Comparison of ENCODE assay signal across 1 cellular context in the genomic region with DNA sequence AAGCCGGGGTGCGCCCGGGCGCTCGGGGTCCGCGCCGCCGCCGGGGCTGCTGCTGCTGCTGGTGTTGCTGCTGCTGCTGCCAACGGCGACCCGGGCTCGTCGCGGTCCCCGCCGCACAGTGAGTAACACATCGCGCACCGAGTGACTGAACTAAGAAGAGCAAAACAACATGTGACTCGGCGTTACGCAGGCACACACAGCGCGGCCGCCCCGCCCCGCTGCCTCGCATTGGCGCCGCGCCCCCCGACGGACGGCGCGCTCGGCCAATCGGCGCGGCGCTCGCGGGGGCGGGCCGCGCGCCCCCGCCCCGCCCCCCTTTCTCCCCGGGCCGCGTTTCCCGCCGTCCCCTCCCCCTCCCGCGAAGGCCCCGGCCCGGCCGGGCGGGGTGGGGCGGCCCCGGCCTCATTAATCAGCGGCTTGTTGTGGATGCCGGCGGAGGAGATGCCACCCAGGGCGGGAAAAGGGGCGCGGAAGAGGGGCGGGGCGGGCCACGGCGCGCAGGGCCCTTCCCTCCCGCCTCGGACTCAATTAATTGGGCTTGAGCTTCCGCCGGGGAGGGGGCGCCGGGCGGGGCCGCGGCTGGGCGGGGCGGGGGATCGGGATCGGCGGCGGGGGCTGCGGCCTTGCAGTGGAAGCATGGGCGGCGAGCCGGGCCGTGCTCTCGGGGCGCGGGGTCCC.
A peak's percentile ranks its signal among the peaks of the same experiment; 100 is the strongest.
TF ChIP-seq lines count a peak whose summit lies in the region.

A gene with protein sequence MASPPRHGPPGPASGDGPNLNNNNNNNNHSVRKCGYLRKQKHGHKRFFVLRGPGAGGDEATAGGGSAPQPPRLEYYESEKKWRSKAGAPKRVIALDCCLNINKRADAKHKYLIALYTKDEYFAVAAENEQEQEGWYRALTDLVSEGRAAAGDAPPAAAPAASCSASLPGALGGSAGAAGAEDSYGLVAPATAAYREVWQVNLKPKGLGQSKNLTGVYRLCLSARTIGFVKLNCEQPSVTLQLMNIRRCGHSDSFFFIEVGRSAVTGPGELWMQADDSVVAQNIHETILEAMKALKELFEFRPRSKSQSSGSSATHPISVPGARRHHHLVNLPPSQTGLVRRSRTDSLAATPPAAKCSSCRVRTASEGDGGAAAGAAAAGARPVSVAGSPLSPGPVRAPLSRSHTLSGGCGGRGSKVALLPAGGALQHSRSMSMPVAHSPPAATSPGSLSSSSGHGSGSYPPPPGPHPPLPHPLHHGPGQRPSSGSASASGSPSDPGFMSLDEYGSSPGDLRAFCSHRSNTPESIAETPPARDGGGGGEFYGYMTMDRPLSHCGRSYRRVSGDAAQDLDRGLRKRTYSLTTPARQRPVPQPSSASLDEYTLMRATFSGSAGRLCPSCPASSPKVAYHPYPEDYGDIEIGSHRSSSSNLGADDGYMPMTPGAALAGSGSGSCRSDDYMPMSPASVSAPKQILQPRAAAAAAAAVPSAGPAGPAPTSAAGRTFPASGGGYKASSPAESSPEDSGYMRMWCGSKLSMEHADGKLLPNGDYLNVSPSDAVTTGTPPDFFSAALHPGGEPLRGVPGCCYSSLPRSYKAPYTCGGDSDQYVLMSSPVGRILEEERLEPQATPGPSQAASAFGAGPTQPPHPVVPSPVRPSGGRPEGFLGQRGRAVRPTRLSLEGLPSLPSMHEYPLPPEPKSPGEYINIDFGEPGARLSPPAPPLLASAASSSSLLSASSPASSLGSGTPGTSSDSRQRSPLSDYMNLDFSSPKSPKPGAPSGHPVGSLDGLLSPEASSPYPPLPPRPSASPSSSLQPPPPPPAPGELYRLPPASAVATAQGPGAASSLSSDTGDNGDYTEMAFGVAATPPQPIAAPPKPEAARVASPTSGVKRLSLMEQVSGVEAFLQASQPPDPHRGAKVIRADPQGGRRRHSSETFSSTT (N-terminal part only) (minus strand): TSS at position 127 of the 678 bp plus-strand sequence. CDS start 530 bp downstream, outside the sequence.

TF ChIP-seq in K562, 482 proteins besides CTCF, POLR2A, EP300 and RAD21 (continued from another document and continues in another):
- peak in 1 of 3 experiments; percentile 47 for TF ChIP-seq YY1 (IDR thresholded peaks at IDR 0.05; ENCODE audit: borderline replicate concordance in 1 of 3, control insufficient read depth in 1 of 3, extremely low read depth in 1 of 3, insufficient read depth in 3 of 3, insufficient read length in 1 of 3, insufficient replicate concordance in 2 of 3, low read depth in 1 of 3, low read length in 2 of 3)
- TF ChIP-seq, protein P1, sequence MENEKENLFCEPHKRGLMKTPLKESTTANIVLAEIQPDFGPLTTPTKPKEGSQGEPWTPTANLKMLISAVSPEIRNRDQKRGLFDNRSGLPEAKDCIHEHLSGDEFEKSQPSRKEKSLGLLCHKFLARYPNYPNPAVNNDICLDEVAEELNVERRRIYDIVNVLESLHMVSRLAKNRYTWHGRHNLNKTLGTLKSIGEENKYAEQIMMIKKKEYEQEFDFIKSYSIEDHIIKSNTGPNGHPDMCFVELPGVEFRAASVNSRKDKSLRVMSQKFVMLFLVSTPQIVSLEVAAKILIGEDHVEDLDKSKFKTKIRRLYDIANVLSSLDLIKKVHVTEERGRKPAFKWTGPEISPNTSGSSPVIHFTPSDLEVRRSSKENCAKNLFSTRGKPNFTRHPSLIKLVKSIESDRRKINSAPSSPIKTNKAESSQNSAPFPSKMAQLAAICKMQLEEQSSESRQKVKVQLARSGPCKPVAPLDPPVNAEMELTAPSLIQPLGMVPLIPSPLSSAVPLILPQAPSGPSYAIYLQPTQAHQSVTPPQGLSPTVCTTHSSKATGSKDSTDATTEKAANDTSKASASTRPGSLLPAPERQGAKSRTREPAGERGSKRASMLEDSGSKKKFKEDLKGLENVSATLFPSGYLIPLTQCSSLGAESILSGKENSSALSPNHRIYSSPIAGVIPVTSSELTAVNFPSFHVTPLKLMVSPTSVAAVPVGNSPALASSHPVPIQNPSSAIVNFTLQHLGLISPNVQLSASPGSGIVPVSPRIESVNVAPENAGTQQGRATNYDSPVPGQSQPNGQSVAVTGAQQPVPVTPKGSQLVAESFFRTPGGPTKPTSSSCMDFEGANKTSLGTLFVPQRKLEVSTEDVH (IDR thresholded peaks at IDR 0.05; ENCODE audit: low read depth, partially characterized antibody): peak; percentile 77
- TF ChIP-seq KAT8 (IDR thresholded peaks at IDR 0.05; ENCODE audit: low read depth): no peak
- TF ChIP-seq RCOR1 (IDR thresholded peaks at IDR 0.05; ENCODE audit: borderline replicate concordance in 1 of 2, low read depth in 2 of 2, low read length in 2 of 2): 0 out of 4 replicates have a peak, but pooled peaks of 1 of the 2 experiments have one; percentile 3
- peak; percentile 85 for TF ChIP-seq L3MBTL2 (IDR thresholded peaks at IDR 0.05)
- no peak for TF ChIP-seq NR1H2 (CRISPR knock-in tag; IDR thresholded peaks at IDR 0.05)
- no peak for TF ChIP-seq ZBED1 (IDR thresholded peaks at IDR 0.05)
- TF ChIP-seq, protein P2, sequence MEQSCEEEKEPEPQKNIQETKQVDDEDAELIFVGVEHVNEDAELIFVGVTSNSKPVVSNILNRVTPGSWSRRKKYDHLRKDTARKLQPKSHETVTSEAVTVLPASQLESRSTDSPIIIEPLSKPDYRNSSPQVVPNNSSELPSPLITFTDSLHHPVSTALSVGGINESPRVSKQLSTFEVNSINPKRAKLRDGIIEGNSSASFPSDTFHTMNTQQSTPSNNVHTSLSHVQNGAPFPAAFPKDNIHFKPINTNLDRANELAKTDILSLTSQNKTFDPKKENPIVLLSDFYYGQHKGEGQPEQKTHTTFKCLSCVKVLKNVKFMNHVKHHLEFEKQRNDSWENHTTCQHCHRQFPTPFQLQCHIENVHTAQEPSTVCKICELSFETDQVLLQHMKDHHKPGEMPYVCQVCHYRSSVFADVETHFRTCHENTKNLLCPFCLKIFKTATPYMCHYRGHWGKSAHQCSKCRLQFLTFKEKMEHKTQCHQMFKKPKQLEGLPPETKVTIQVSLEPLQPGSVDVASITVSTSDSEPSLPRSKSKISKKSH (CRISPR knock-in tag; IDR thresholded peaks at IDR 0.05): no peak
- TF ChIP-seq ZFX (CRISPR knock-in tag; IDR thresholded peaks at IDR 0.05): no peak
- no peak for TF ChIP-seq EP400 (IDR thresholded peaks at IDR 0.05)
- TF ChIP-seq C11orf30 (IDR thresholded peaks at IDR 0.05; ENCODE audit: low read depth): no peak
- TF ChIP-seq TBP (optimal IDR thresholded peaks at IDR 0.05; ENCODE audit: low read depth, low read length): peak; percentile 87
- TF ChIP-seq, protein P3, sequence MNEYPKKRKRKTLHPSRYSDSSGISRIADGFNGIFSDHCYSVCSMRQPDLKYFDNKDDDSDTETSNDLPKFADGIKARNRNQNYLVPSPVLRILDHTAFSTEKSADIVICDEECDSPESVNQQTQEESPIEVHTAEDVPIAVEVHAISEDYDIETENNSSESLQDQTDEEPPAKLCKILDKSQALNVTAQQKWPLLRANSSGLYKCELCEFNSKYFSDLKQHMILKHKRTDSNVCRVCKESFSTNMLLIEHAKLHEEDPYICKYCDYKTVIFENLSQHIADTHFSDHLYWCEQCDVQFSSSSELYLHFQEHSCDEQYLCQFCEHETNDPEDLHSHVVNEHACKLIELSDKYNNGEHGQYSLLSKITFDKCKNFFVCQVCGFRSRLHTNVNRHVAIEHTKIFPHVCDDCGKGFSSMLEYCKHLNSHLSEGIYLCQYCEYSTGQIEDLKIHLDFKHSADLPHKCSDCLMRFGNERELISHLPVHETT (CRISPR knock-in tag; conservative IDR thresholded peaks at IDR 0.05 in 1 of 2, IDR thresholded peaks at IDR 0.05 in 1 of 2): peak in 1 of 2 experiments; percentile 94; a peak in 2 of 4 replicates
- TF ChIP-seq CCNT2 (IDR thresholded peaks at IDR 0.05; ENCODE audit: borderline replicate concordance, extremely low read depth, insufficient read length, low read depth, low read length): peak; percentile 71
- TF ChIP-seq CREB1 (IDR thresholded peaks at IDR 0.05): peak; percentile 78
- TF ChIP-seq CREB1 (CRISPR knock-in tag; IDR thresholded peaks at IDR 0.05): peak; percentile 70
- peak; percentile 72 for TF ChIP-seq RBFOX2 (IDR thresholded peaks at IDR 0.05; ENCODE audit: low read depth, low read length)
- no peak for TF ChIP-seq ASH1L (IDR thresholded peaks at IDR 0.05; ENCODE audit: borderline replicate concordance, low read depth, partially characterized antibody)
- TF ChIP-seq, protein P4, sequence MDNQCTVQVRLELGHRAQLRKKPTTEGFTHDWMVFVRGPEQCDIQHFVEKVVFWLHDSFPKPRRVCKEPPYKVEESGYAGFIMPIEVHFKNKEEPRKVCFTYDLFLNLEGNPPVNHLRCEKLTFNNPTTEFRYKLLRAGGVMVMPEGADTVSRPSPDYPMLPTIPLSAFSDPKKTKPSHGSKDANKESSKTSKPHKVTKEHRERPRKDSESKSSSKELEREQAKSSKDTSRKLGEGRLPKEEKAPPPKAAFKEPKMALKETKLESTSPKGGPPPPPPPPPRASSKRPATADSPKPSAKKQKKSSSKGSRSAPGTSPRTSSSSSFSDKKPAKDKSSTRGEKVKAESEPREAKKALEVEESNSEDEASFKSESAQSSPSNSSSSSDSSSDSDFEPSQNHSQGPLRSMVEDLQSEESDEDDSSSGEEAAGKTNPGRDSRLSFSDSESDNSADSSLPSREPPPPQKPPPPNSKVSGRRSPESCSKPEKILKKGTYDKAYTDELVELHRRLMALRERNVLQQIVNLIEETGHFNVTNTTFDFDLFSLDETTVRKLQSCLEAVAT (IDR thresholded peaks at IDR 0.05): no peak
- no peak for TF ChIP-seq ZNF778 (CRISPR knock-in tag; IDR thresholded peaks at IDR 0.05)
- no peak for TF ChIP-seq SPI1 (IDR thresholded peaks at IDR 0.05; ENCODE audit: borderline replicate concordance, low read depth, low read length)
- TF ChIP-seq KLF16 (IDR thresholded peaks at IDR 0.05): no peak
- TF ChIP-seq XRCC3 (IDR thresholded peaks at IDR 0.05): no peak
- TF ChIP-seq, protein P5, sequence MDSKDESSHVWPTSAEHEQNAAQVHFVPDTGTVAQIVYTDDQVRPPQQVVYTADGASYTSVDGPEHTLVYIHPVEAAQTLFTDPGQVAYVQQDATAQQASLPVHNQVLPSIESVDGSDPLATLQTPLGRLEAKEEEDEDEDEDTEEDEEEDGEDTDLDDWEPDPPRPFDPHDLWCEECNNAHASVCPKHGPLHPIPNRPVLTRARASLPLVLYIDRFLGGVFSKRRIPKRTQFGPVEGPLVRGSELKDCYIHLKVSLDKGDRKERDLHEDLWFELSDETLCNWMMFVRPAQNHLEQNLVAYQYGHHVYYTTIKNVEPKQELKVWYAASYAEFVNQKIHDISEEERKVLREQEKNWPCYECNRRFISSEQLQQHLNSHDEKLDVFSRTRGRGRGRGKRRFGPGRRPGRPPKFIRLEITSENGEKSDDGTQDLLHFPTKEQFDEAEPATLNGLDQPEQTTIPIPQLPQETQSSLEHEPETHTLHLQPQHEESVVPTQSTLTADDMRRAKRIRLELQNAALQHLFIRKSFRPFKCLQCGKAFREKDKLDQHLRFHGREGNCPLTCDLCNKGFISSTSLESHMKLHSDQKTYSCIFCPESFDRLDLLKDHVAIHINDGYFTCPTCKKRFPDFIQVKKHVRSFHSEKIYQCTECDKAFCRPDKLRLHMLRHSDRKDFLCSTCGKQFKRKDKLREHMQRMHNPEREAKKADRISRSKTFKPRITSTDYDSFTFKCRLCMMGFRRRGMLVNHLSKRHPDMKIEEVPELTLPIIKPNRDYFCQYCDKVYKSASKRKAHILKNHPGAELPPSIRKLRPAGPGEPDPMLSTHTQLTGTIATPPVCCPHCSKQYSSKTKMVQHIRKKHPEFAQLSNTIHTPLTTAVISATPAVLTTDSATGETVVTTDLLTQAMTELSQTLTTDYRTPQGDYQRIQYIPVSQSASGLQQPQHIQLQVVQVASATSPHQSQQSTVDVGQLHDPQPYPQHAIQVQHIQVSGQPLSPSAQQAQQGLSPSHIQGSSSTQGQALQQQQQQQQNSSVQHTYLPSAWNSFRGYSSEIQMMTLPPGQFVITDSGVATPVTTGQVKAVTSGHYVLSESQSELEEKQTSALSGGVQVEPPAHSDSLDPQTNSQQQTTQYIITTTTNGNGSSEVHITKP (IDR thresholded peaks at IDR 0.05; ENCODE audit: partially characterized antibody): no peak
- 0 out of 2 replicates have a peak, but pooled peaks have one; percentile 13 for TF ChIP-seq NCOR1 (IDR thresholded peaks at IDR 0.05)
- peak; percentile 85 for TF ChIP-seq MEIS2 (IDR thresholded peaks at IDR 0.05; ENCODE audit: partially characterized antibody)
- peak; percentile 83 for TF ChIP-seq KDM5B (IDR thresholded peaks at IDR 0.05; ENCODE audit: insufficient replicate concordance, low read depth, low read length)
- no peak for TF ChIP-seq ZNF584 (CRISPR knock-in tag; IDR thresholded peaks at IDR 0.05; ENCODE audit: low read depth)
- TF ChIP-seq EWSR1 (IDR thresholded peaks at IDR 0.05; ENCODE audit: borderline replicate concordance, low read depth, partially characterized antibody): no peak
- TF ChIP-seq NCOA4 (IDR thresholded peaks at IDR 0.05; ENCODE audit: partially characterized antibody): no peak
- TF ChIP-seq, protein P6, sequence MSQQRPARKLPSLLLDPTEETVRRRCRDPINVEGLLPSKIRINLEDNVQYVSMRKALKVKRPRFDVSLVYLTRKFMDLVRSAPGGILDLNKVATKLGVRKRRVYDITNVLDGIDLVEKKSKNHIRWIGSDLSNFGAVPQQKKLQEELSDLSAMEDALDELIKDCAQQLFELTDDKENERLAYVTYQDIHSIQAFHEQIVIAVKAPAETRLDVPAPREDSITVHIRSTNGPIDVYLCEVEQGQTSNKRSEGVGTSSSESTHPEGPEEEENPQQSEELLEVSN (IDR thresholded peaks at IDR 0.05; ENCODE audit: borderline replicate concordance in 1 of 2, extremely low read depth in 1 of 2, insufficient read depth in 1 of 2, insufficient read length in 1 of 2, low read depth in 1 of 2, low read length in 1 of 2, poor library complexity in 1 of 2, severe bottlenecking in 1 of 2): peak; percentile 80 to 82
- no peak for TF ChIP-seq KLF10 (CRISPR knock-in tag; IDR thresholded peaks at IDR 0.05)
- peak; percentile 41 for TF ChIP-seq HNRNPLL (IDR thresholded peaks at IDR 0.05; ENCODE audit: low read depth, low read length, poor library complexity, severe bottlenecking)
- TF ChIP-seq ELF4 (CRISPR knock-in tag; IDR thresholded peaks at IDR 0.05): no peak
- TF ChIP-seq, protein P7, sequence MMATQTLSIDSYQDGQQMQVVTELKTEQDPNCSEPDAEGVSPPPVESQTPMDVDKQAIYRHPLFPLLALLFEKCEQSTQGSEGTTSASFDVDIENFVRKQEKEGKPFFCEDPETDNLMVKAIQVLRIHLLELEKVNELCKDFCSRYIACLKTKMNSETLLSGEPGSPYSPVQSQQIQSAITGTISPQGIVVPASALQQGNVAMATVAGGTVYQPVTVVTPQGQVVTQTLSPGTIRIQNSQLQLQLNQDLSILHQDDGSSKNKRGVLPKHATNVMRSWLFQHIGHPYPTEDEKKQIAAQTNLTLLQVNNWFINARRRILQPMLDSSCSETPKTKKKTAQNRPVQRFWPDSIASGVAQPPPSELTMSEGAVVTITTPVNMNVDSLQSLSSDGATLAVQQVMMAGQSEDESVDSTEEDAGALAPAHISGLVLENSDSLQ (IDR thresholded peaks at IDR 0.05): peak; percentile 87
- TF ChIP-seq NONO (IDR thresholded peaks at IDR 0.05; ENCODE audit: low read depth in 2 of 2, low read length in 1 of 2): peak in 1 of 2 experiments; percentile 66; a peak in 1 of 4 replicates
- TF ChIP-seq, protein P8, sequence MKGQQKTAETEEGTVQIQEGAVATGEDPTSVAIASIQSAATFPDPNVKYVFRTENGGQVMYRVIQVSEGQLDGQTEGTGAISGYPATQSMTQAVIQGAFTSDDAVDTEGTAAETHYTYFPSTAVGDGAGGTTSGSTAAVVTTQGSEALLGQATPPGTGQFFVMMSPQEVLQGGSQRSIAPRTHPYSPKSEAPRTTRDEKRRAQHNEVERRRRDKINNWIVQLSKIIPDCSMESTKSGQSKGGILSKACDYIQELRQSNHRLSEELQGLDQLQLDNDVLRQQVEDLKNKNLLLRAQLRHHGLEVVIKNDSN (CRISPR knock-in tag; IDR thresholded peaks at IDR 0.05): peak; percentile 75
- peak; percentile 87 for TF ChIP-seq POLR2G (IDR thresholded peaks at IDR 0.05; ENCODE audit: low read depth, low read length)
- no peak for TF ChIP-seq ERF (CRISPR knock-in tag; IDR thresholded peaks at IDR 0.05)
